ENCODE assay signal across 20 cellular contexts in the genomic region with DNA sequence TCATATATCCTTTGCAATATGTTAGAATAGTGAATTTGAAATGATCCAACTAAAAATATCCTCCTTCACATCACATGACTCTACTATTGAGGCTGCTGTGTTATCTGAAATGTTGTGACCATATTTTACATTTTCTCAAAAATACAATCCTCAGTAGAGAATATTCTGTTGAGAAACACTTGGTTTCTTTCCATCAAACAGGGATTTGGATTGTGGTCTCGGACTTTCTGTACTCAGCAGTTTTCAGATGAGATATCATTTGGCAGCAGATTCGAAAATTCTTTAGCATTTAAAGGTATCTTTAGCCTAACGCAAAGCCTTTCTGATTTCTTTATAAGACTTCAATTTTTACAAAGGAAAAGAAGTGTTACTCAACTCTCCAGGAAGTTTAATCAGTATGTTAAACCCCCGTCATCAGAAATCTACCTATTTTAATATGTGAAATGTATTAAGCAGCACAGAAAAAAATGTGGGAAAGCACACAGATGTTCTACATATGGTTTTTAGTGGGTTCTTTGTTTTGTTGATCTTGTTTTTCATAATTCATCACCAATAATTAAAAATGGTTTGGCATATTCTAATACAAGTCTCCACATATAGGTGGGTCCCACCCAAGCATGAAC. TPM values are rescaled to one million over a fixed set of nuclear protein-coding genes. Genes with fewer than 3 reads are reported as not detected.
A peak's percentile ranks its signal among the peaks of the same experiment; 100 is the strongest.
DNase-seq lines count a peak whose midpoint lies in the region; ATAC-seq and TF ChIP-seq lines count a peak whose summit lies in the region.
"Had no signal": no experiment of that assay in that cellular context is flagged by ENCODE, and none has a peak within 500 bp of the region (broad histone marks: within the 10 kb centered on the region; RNA-seq: fewer than 3 reads in every experiment).

No MANE protein-coding gene starts in this region.

- peak overlapping the region; percentile 20 for H2AFZ ChIP-seq in osteoblast (ENCODE audit: low read length)
- H2AFZ ChIP-seq: PC-9 had no signal

- CTCF ChIA-PET in HEK293T (lab: Yijun Ruan, JAX): no interaction called here

- DNase-seq in LHCN-M2 (ENCODE audit: low read depth): peak; percentile 13
- no peak for DNase-seq in body of pancreas
- peak; percentile 71 for DNase-seq in fibroblast of the aortic adventitia (ENCODE audit: low read depth)
- DNase-seq in osteoblast (ENCODE audit: insufficient read length, low spot score, missing footprints): no peak
- DNase-seq in T-helper 2 cell: no peak
- DNase-seq in HEK293T (ENCODE audit: extremely low spot score): no peak
- no peak for DNase-seq in sciatic nerve (ENCODE audit: low spot score)
- DNase-seq: BE2C; Caco-2; CD4-positive, CD25-positive, alpha-beta regulatory T cell; KG1; MV-4-11; NCI-H1417 treated with DMSO at 0.1 percent for 48 hours; NCI-H1930; NCI-H345; NCI-H524 treated with DMSO at 0.1 percent for 48 hours; PC-9 had no signal

- H3K4me1 ChIP-seq in body of pancreas: peaks cover 5% of the 10 kb centered on the region
- H3K4me1 ChIP-seq in osteoblast (ENCODE audit: insufficient read depth, low read length): no peaks in the 10 kb centered on the region
- H3K4me1 ChIP-seq: BE2C, Caco-2 had no signal

- 31 to 38% methylated on average over 4 of the region's 4 CpGs for WGBS in body of pancreas, 2 donors

- H3K27me3 ChIP-seq in body of pancreas (no peaks in the 10 kb centered on the region), osteoblast (ENCODE audit: insufficient read depth, low read length) (no peaks in the 10 kb centered on the region)
- H3K27me3 ChIP-seq: BE2C had no signal

- H3K9me3 ChIP-seq in body of pancreas: no peaks in the 10 kb centered on the region
- H3K9me3 ChIP-seq in osteoblast (ENCODE audit: low read depth, low read length): no peaks in the 10 kb centered on the region
- H3K9me3 ChIP-seq: BE2C, Caco-2 had no signal

- intact Hi-C loops in body of pancreas (cut with DNase I): no loop called here
- intact Hi-C loops in sciatic nerve (cut with DNase I): no loop called here

- H3K27ac ChIP-seq in body of pancreas: peak overlapping the region in 3 of 4 donors; percentile 4 to 31 (median 30)
- H3K27ac ChIP-seq in osteoblast (ENCODE audit: low read depth, low read length): no peak overlapping the region
- H3K27ac ChIP-seq: PC-9, RWPE1 had no signal

- no peak overlapping the region for H3K4me2 ChIP-seq in osteoblast (ENCODE audit: insufficient read depth, low read length)
- H3K4me2 ChIP-seq: PC-9 had no signal

- TF ChIP-seq CTCF in body of pancreas (IDR thresholded peaks at IDR 0.05) (no peak), fibroblast of the aortic adventitia (IDR thresholded peaks at IDR 0.05; ENCODE audit: insufficient read depth, low read length) (no peak), osteoblast (IDR thresholded peaks at IDR 0.05; ENCODE audit: extremely low read depth, low read depth, low read length) (no peak)

- no peak for TF ChIP-seq POLR2A in body of pancreas (IDR thresholded peaks at IDR 0.05)

- POLR2A ChIA-PET in HEK293T (lab: Yijun Ruan, JAX): no interaction called here

- H4K20me1 ChIP-seq in osteoblast (ENCODE audit: insufficient read depth, low read length): no peaks in the 10 kb centered on the region

- H3K79me2 ChIP-seq in osteoblast (ENCODE audit: insufficient read depth, low read length): no peaks in the 10 kb centered on the region

- H3K4me3 ChIP-seq in body of pancreas (no peak overlapping the region), fibroblast of the aortic adventitia (ENCODE audit: low read depth, low read length) (no peak overlapping the region), osteoblast (ENCODE audit: insufficient read depth, low read length) (no peak overlapping the region)
- H3K4me3 ChIP-seq: PC-9 had no signal

- H3K36me3 ChIP-seq in body of pancreas (replicated peaks in 1 of 2; ENCODE audit: insufficient read depth in 1 of 2, low read depth in 2 of 2) (no peaks in the 10 kb centered on the region), osteoblast (ENCODE audit: insufficient read depth, low read length) (no peaks in the 10 kb centered on the region)

- ATAC-seq in body of pancreas: peak; percentile 84
- ATAC-seq in SK-N-SH treated with all-trans-retinoic acid at 6 μM for 48 hours: no peak
- no peak for ATAC-seq in sciatic nerve
- ATAC-seq: HepG2 had no signal

TF ChIP-seq in HEK293T, 16 proteins besides CTCF, POLR2A, EP300 and RAD21:
- TF ChIP-seq TARDBP (IDR thresholded peaks at IDR 0.05): no peak
- TF ChIP-seq HDGF (IDR thresholded peaks at IDR 0.05; ENCODE audit: borderline replicate concordance): no peak
- no peak for TF ChIP-seq ZNF384 (IDR thresholded peaks at IDR 0.05)
- TF ChIP-seq ELF4 (IDR thresholded peaks at IDR 0.05): no peak
- TF ChIP-seq SUZ12 (IDR thresholded peaks at IDR 0.05): no peak
- no peak for TF ChIP-seq FOXK2 (IDR thresholded peaks at IDR 0.05)
- TF ChIP-seq BHLHE40 (IDR thresholded peaks at IDR 0.05; ENCODE audit: borderline replicate concordance): no peak
- TF ChIP-seq NFRKB (IDR thresholded peaks at IDR 0.05): no peak

TF ChIP-seq in SK-N-SH treated with all-trans-retinoic acid at 6 μM for 48 hours, 23 proteins besides CTCF, POLR2A, EP300 and RAD21 (continues in another document):
- TF ChIP-seq ZNF565 (CRISPR knock-in tag; conservative IDR thresholded peaks at IDR 0.05; ENCODE audit: low read depth) (no peak), ZNF70 (CRISPR knock-in tag; IDR thresholded peaks at IDR 0.05) (no peak), ISL1 (CRISPR knock-in tag; IDR thresholded peaks at IDR 0.05) (no peak), ZC3H10 (CRISPR knock-in tag; IDR thresholded peaks at IDR 0.05) (no peak), PPARA (CRISPR knock-in tag; IDR thresholded peaks at IDR 0.05; ENCODE audit: borderline replicate concordance) (no peak)
- TF ChIP-seq, protein P1, sequence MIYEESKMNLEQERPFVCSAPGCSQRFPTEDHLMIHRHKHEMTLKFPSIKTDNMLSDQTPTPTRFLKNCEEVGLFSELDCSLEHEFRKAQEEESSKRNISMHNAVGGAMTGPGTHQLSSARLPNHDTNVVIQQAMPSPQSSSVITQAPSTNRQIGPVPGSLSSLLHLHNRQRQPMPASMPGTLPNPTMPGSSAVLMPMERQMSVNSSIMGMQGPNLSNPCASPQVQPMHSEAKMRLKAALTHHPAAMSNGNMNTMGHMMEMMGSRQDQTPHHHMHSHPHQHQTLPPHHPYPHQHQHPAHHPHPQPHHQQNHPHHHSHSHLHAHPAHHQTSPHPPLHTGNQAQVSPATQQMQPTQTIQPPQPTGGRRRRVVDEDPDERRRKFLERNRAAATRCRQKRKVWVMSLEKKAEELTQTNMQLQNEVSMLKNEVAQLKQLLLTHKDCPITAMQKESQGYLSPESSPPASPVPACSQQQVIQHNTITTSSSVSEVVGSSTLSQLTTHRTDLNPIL (CRISPR knock-in tag; IDR thresholded peaks at IDR 0.05; ENCODE audit: low read depth): no peak
- TF ChIP-seq, protein P2, sequence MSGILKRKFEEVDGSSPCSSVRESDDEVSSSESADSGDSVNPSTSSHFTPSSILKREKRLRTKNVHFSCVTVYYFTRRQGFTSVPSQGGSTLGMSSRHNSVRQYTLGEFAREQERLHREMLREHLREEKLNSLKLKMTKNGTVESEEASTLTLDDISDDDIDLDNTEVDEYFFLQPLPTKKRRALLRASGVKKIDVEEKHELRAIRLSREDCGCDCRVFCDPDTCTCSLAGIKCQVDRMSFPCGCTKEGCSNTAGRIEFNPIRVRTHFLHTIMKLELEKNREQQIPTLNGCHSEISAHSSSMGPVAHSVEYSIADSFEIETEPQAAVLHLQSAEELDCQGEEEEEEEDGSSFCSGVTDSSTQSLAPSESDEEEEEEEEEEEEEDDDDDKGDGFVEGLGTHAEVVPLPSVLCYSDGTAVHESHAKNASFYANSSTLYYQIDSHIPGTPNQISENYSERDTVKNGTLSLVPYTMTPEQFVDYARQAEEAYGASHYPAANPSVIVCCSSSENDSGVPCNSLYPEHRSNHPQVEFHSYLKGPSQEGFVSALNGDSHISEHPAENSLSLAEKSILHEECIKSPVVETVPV (CRISPR knock-in tag; IDR thresholded peaks at IDR 0.05): no peak
- TF ChIP-seq, protein P3, sequence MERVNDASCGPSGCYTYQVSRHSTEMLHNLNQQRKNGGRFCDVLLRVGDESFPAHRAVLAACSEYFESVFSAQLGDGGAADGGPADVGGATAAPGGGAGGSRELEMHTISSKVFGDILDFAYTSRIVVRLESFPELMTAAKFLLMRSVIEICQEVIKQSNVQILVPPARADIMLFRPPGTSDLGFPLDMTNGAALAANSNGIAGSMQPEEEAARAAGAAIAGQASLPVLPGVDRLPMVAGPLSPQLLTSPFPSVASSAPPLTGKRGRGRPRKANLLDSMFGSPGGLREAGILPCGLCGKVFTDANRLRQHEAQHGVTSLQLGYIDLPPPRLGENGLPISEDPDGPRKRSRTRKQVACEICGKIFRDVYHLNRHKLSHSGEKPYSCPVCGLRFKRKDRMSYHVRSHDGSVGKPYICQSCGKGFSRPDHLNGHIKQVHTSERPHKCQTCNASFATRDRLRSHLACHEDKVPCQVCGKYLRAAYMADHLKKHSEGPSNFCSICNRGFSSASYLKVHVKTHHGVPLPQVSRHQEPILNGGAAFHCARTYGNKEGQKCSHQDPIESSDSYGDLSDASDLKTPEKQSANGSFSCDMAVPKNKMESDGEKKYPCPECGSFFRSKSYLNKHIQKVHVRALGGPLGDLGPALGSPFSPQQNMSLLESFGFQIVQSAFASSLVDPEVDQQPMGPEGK (CRISPR knock-in tag; IDR thresholded peaks at IDR 0.05; ENCODE audit: borderline replicate concordance): no peak

RNA-seq across cellular contexts. Expression of a gene that starts 55.4 kb away (rescaled TPM):
- total RNA-seq in LHCN-M2 (2014; rRNA removed) (not detected in 2 replicates), body of pancreas (10 to 100 TPM; 35.9 to 65.1 TPM), fibroblast of the aortic adventitia (ENCODE audit: low replicate concordance) (12.3 and 31.2 TPM in 2 replicates), osteoblast (2.1 and 2.9 TPM in 2 replicates), sciatic nerve (109 TPM)
- polyA plus RNA-seq in LHCN-M2 (2012): 2.2 TPM
- total RNA-seq: CD4-positive, CD25-positive, alpha-beta regulatory T cell had no signal
- polyA plus RNA-seq: CD4-positive, CD25-positive, alpha-beta regulatory T cell had no signal

Comparison
In these comparisons a context has a peak if more than half of its experiments do, and no peak if none do; other contexts are left out.
1. DNase-seq: peak in LHCN-M2 (single experiment) and fibroblast of the aortic adventitia (single experiment); none in body of pancreas (0 of 4), osteoblast (single experiment), T-helper 2 cell (0 of 5), HEK293T (single experiment) and sciatic nerve (single experiment).